1 cellular context compared by ENCODE assay signal in the genomic region with DNA sequence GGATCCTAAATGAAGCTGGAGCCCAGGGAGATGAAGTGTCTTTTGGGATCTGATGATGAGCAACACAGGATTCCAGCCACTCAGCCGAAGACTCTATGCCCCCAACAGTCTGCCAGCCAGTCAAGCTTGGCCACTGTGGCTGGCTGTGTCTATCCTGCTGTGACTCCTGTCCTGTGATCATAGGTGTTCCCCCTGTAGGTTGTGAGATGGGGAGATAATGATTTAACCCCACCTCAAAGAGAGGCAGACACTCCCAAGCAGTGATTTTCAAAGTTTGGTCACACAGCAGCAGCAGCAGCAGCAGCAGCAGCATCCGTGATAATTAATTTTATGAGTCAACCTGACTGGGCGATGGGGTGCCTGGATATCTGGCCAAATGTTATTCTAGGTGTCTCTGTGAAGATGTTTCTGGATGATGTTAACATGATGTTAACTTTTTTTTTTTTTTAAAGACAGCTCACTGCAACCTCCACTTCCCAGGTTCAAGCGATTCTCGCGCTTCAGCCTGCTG.
TF ChIP-seq lines count a peak whose summit lies in the region.

No MANE protein-coding gene starts in this region.

TF ChIP-seq in SK-N-SH, 30 proteins besides CTCF, POLR2A, EP300 and RAD21 (continued from another document):
- 0 out of 2 replicates have a peak, but pooled peaks have one; percentile 16 for TF ChIP-seq ZBTB33 (IDR thresholded peaks at IDR 0.05; ENCODE audit: borderline replicate concordance, low read depth)
